32 cellular contexts compared by ENCODE assay signal in genomic region chr12:78585132-78585531, GRCh38.
"Had no signal": no experiment of that assay in that cellular context is flagged by ENCODE, and none has a peak within 500 bp of the region (broad histone marks: within the 10 kb centered on the region; RNA-seq: fewer than 3 reads in every experiment).

No MANE protein-coding gene starts in this region.

- H3K27me3 ChIP-seq: body of pancreas, esophagus muscularis mucosa, heart right ventricle, hepatocyte had no signal

- H3K36me3 ChIP-seq: esophagus muscularis mucosa, heart right ventricle, WERI-Rb-1 had no signal

- H3K27me3 Mint-ChIP-seq: activated B cell treated with CpG ODN at 0.5 μM for 24 hours; activated CD8-positive, alpha-beta memory T cell treated with anti-CD3 and anti-CD28 coated beads, Interleukin-2, amount 10 ng/mL, durations not matched to agents 7 days and 5 days; activated CD8-positive, alpha-beta T cell treated with anti-CD3 and anti-CD28 coated beads for 36 hours; activated naive CD4-positive, alpha-beta T cell treated with anti-CD3 and anti-CD28 coated beads, Interleukin-2, amount 10 ng/mL, durations not matched to agents 7 days and 5 days; activated naive CD8-positive, alpha-beta T cell treated with anti-CD3 and anti-CD28 coated beads, Interleukin-2, amount 10 ng/mL, durations not matched to agents 7 days and 5 days; activated T-cell treated with anti-CD3 and anti-CD28 coated beads, Interleukin-2, amount 50 U/mL, for 24 hours; effector memory CD8-positive, alpha-beta T cell; T-helper 17 cell had no signal

- H3K4me3 ChIP-seq: body of pancreas, esophagus muscularis mucosa, heart right ventricle, hepatocyte had no signal

- ATAC-seq: activated CD4-positive, CD25-positive, alpha-beta regulatory T cell treated with anti-CD3 and anti-CD28 coated beads, Interleukin-2, amount 50 U/mL, for 24 hours; activated CD8-positive, alpha-beta memory T cell treated with anti-CD3 and anti-CD28 coated beads, Interleukin-2, amount 10 ng/mL, durations not matched to agents 7 days and 5 days; activated CD8-positive, alpha-beta T cell treated with anti-CD3 and anti-CD28 coated beads for 36 hours; activated naive CD4-positive, alpha-beta T cell treated with anti-CD3 and anti-CD28 coated beads, Interleukin-2, amount 50 U/mL, for 72 hours; activated T-cell treated with anti-CD3 and anti-CD28 coated beads, Interleukin-2, amount 50 U/mL, for 72 hours; body of pancreas; effector memory CD8-positive, alpha-beta T cell; heart right ventricle; T-helper 17 cell had no signal

- H3K4me1 ChIP-seq: body of pancreas, esophagus muscularis mucosa, heart right ventricle had no signal

- FAIRE-seq: astrocyte, colon had no signal

- H2AFZ ChIP-seq: hepatocyte had no signal

- DNase-seq: activated B cell treated with CpG ODN at 0.5 μM for 24 hours; activated CD4-positive, alpha-beta T cell treated with anti-CD3 and anti-CD28 coated beads for 48 hours; activated CD4-positive, alpha-beta T cell treated with anti-CD3 and anti-CD28 coated beads, Interleukin-2, amount 50 U/mL, for 1 hour; activated CD4-positive, alpha-beta T cell treated with anti-CD3 and anti-CD28 coated beads, Interleukin-2, amount 50 U/mL, for 48 hours; activated CD8-positive, alpha-beta memory T cell treated with anti-CD3 and anti-CD28 coated beads, Interleukin-2, amount 10 ng/mL, durations not matched to agents 7 days and 5 days; activated CD8-positive, alpha-beta memory T cell treated with anti-CD3 and anti-CD28 coated beads, Interleukin-2, amount 50 U/mL, for 4 hours; activated CD8-positive, alpha-beta T cell treated with anti-CD3 and anti-CD28 coated beads for 36 hours; activated gamma-delta T cell; activated naive CD4-positive, alpha-beta T cell; activated naive CD4-positive, alpha-beta T cell treated with anti-CD3 and anti-CD28 coated beads, Interleukin-2, amount 10 ng/mL, durations not matched to agents 7 days and 5 days; activated naive CD8-positive, alpha-beta T cell treated with anti-CD3 and anti-CD28 coated beads, Interleukin-2, amount 10 ng/mL, durations not matched to agents 7 days and 5 days; activated T-cell treated with anti-CD3 and anti-CD28 coated beads, Interleukin-2, amount 50 U/mL, for 24 hours; activated T-cell treated with anti-CD3 and anti-CD28 coated beads, Interleukin-2, amount 50 U/mL, for 72 hours; amniotic stem cell; anterior cingulate cortex; body of pancreas; caudate nucleus; cortex of kidney; effector CD4-positive, alpha-beta T cell; effector memory CD8-positive, alpha-beta T cell; heart right ventricle; T-helper 1 cell; T-helper 17 cell; T1000 had no signal

- H3K27ac ChIP-seq: body of pancreas, esophagus muscularis mucosa, heart right ventricle, hepatocyte, WERI-Rb-1 had no signal

- H3K4me2 ChIP-seq: hepatocyte had no signal

- H3K27ac Mint-ChIP-seq: activated B cell treated with CpG ODN at 0.5 μM for 24 hours; activated CD8-positive, alpha-beta memory T cell treated with anti-CD3 and anti-CD28 coated beads, Interleukin-2, amount 10 ng/mL, durations not matched to agents 7 days and 5 days; activated CD8-positive, alpha-beta T cell treated with anti-CD3 and anti-CD28 coated beads for 36 hours; activated naive CD4-positive, alpha-beta T cell treated with anti-CD3 and anti-CD28 coated beads, Interleukin-2, amount 10 ng/mL, durations not matched to agents 7 days and 5 days; activated naive CD4-positive, alpha-beta T cell treated with anti-CD3 and anti-CD28 coated beads, Interleukin-2, amount 50 U/mL, for 72 hours; activated naive CD8-positive, alpha-beta T cell treated with anti-CD3 and anti-CD28 coated beads, Interleukin-2, amount 10 ng/mL, durations not matched to agents 7 days and 5 days; activated T-cell treated with anti-CD3 and anti-CD28 coated beads, Interleukin-2, amount 50 U/mL, for 24 hours; activated T-cell treated with anti-CD3 and anti-CD28 coated beads, Interleukin-2, amount 50 U/mL, for 72 hours; effector memory CD8-positive, alpha-beta T cell; T-helper 17 cell; T-helper 2 cell treated with Interferon-gamma antibody and Interleukin-4, amounts not matched to agents 5 μg/mL and 100 μg/mL, for 36 hours had no signal

- H3K4me3 Mint-ChIP-seq: activated B cell treated with CpG ODN at 0.5 μM for 24 hours; activated CD8-positive, alpha-beta memory T cell treated with anti-CD3 and anti-CD28 coated beads, Interleukin-2, amount 10 ng/mL, durations not matched to agents 7 days and 5 days; activated CD8-positive, alpha-beta T cell treated with anti-CD3 and anti-CD28 coated beads for 36 hours; activated naive CD4-positive, alpha-beta T cell treated with anti-CD3 and anti-CD28 coated beads, Interleukin-2, amount 10 ng/mL, durations not matched to agents 7 days and 5 days; activated naive CD8-positive, alpha-beta T cell treated with anti-CD3 and anti-CD28 coated beads, Interleukin-2, amount 10 ng/mL, durations not matched to agents 7 days and 5 days; activated T-cell treated with anti-CD3 and anti-CD28 coated beads, Interleukin-2, amount 50 U/mL, for 24 hours; activated T-cell treated with anti-CD3 and anti-CD28 coated beads, Interleukin-2, amount 50 U/mL, for 72 hours; effector memory CD8-positive, alpha-beta T cell; T-helper 17 cell; T-helper 2 cell treated with Interferon-gamma antibody and Interleukin-4, amounts not matched to agents 5 μg/mL and 100 μg/mL, for 36 hours had no signal

- H3K79me2 ChIP-seq: hepatocyte had no signal

- H3K36me3 Mint-ChIP-seq: activated CD8-positive, alpha-beta memory T cell treated with anti-CD3 and anti-CD28 coated beads, Interleukin-2, amount 10 ng/mL, durations not matched to agents 7 days and 5 days; activated naive CD4-positive, alpha-beta T cell treated with anti-CD3 and anti-CD28 coated beads, Interleukin-2, amount 10 ng/mL, durations not matched to agents 7 days and 5 days; activated naive CD8-positive, alpha-beta T cell treated with anti-CD3 and anti-CD28 coated beads, Interleukin-2, amount 10 ng/mL, durations not matched to agents 7 days and 5 days had no signal

- H3K4me1 Mint-ChIP-seq: activated B cell treated with CpG ODN at 0.5 μM for 24 hours; activated CD8-positive, alpha-beta memory T cell treated with anti-CD3 and anti-CD28 coated beads, Interleukin-2, amount 10 ng/mL, durations not matched to agents 7 days and 5 days; activated naive CD4-positive, alpha-beta T cell treated with anti-CD3 and anti-CD28 coated beads, Interleukin-2, amount 10 ng/mL, durations not matched to agents 7 days and 5 days; activated naive CD8-positive, alpha-beta T cell treated with anti-CD3 and anti-CD28 coated beads, Interleukin-2, amount 10 ng/mL, durations not matched to agents 7 days and 5 days; T-helper 17 cell had no signal
